Comparison of ENCODE assay signal across 30 cellular contexts in genomic region chr1:49190138-49190537, GRCh38.
"Had no signal": no experiment of that assay in that cellular context is flagged by ENCODE, and none has a peak within 500 bp of the region (broad histone marks: within the 10 kb centered on the region; RNA-seq: fewer than 3 reads in every experiment).

No MANE protein-coding gene starts in this region.

- H3K36me3 ChIP-seq: MG63, SJCRH30 had no signal

- H3K4me3 ChIP-seq: MG63, SJCRH30 had no signal

- DNase-seq: activated B cell treated with CpG ODN at 0.5 μM for 24 hours; activated CD4-positive, alpha-beta memory T cell treated with anti-CD3 and anti-CD28 coated beads for 36 hours; activated CD4-positive, alpha-beta T cell treated with anti-CD3 and anti-CD28 coated beads for 4 hours; activated CD4-positive, alpha-beta T cell treated with anti-CD3 and anti-CD28 coated beads, Interleukin-2, amount 50 U/mL, for 1 hour; activated CD4-positive, CD25-positive, alpha-beta regulatory T cell treated with anti-CD3 and anti-CD28 coated beads, Interleukin-2, amount 50 U/mL, for 72 hours; activated CD8-positive, alpha-beta memory T cell treated with anti-CD3 and anti-CD28 coated beads, Interleukin-2, amount 50 U/mL, for 4 hours; activated effector memory CD4-positive, alpha-beta T cell treated with Interleukin-2 at 50 U/mL for 16 hours; activated naive CD4-positive, alpha-beta T cell treated with anti-CD3 and anti-CD28 coated beads, Interleukin-2, amount 10 ng/mL, durations not matched to agents 7 days and 5 days; activated naive CD8-positive, alpha-beta T cell treated with anti-CD3 and anti-CD28 coated beads, Interleukin-2, amount 50 U/mL, for 24 hours; activated T-cell treated with anti-CD3 and anti-CD28 coated beads for 4 hours; activated T-cell treated with anti-CD3 and anti-CD28 coated beads, Interleukin-2, amount 50 U/mL, for 4 hours; anterior cingulate cortex; caudate nucleus; cerebellar nuclear complex; Karpas-422; KBM-7; MG63; NCI-H1048; NCI-H1105 treated with DMSO at 0.1 percent for 48 hours; NCI-H1436; NCI-H1694; NCI-H1930; NCI-H2107; NCI-H2171; NCI-H2227 treated with DMSO at 0.1 percent for 48 hours; NCI-H446; NCI-H510A treated with DMSO at 0.1 percent for 48 hours; SHP77; SJCRH30; SK-N-SH had no signal

- H3K9me3 ChIP-seq: MG63, SJCRH30 had no signal

- ATAC-seq: activated naive CD8-positive, alpha-beta T cell treated with anti-CD3 and anti-CD28 coated beads, Interleukin-2, amount 50 U/mL, for 24 hours; activated T-cell treated with anti-CD3 and anti-CD28 coated beads, Interleukin-2, amount 50 U/mL, for 4 hours had no signal

- H3K27ac ChIP-seq: SJCRH30 had no signal

- H3K4me1 ChIP-seq: SJCRH30 had no signal

- H3K4me2 ChIP-seq: SK-N-SH had no signal

- H3K27me3 ChIP-seq: MG63, SJCRH30 had no signal
